16 cellular contexts compared by ENCODE assay signal in the genomic region with DNA sequence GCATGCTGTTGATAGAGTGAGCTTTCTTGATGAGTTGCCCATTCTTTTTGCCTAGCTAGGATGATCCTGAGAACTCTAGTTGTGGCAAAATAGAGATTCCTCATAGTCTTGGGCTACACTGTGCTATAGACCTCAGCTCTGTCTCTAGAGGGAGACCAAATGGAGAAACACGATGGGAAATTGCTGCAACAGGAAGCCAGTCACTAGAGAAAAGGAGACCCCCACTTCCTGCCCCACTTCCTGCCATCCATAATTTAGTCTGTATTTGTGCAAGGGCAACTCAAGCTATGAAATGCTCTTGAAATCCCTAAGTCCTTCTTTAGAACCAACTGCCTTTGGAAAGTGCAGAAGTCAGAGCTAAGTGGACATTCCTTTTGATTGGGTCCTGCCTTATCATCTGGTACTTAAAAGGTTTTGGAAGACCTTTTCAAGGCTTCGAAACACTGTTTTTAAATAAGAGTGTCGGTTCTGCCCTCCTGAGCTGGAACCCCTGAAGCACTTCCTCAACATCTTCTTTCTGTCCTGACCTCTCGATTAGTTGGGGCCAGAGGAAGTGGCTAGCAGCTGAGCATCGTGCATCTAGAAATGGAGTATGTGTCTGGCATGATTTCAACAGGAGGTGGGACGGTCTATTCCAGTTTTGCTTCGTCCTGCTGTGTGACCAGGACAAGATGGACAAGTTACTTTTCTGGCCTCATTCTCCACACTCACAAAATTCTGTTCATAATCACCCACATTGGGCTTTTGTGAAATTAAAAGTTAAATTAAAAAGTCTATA. TPM values are rescaled to one million over a fixed set of nuclear protein-coding genes. Genes with fewer than 3 reads are reported as not detected.
A peak's percentile ranks its signal among the peaks of the same experiment; 100 is the strongest.
DNase-seq lines count a peak whose midpoint lies in the region; ATAC-seq, FAIRE-seq and TF ChIP-seq lines count a peak whose summit lies in the region.
"Had no signal": no experiment of that assay in that cellular context is flagged by ENCODE, and none has a peak within 500 bp of the region (broad histone marks: within the 10 kb centered on the region; RNA-seq: fewer than 3 reads in every experiment).

No MANE protein-coding gene starts in this region.

- H3K79me2 ChIP-seq in ACC112 (ENCODE audit: control insufficient read depth, insufficient read depth, low read length, unreplicated experiment) (no peaks in the 10 kb centered on the region), HCT116 (ENCODE audit: insufficient read depth, low read length) (no peaks in the 10 kb centered on the region), keratinocyte (ENCODE audit: control insufficient read depth, insufficient read depth, low read length) (no peaks in the 10 kb centered on the region)

- H3K9me3 ChIP-seq in HCT116 (ENCODE audit: control insufficient read depth in 1 of 2, insufficient read depth in 1 of 2, low read depth in 1 of 2, low read length in 2 of 2) (no peaks in the 10 kb centered on the region), SK-N-MC (ENCODE audit: low read depth, low read length) (peaks cover 7% of the 10 kb centered on the region; the same call in 1 of the 2 replicates), keratinocyte (ENCODE audit: control insufficient read depth, low read depth, low read length) (no peaks in the 10 kb centered on the region), prostate gland (no peaks in the 10 kb centered on the region), small intestine (ENCODE audit: control insufficient read depth, low read depth) (no peaks in the 10 kb centered on the region), gastrocnemius medialis (no peaks in the 10 kb centered on the region)
- H3K9me3 ChIP-seq: adrenal gland had no signal

- H2AFZ ChIP-seq in ACC112 (ENCODE audit: low read length, unreplicated experiment), result peak overlapping the region; percentile 28
- peak overlapping the region; percentile 8 for H2AFZ ChIP-seq in HCT116 (ENCODE audit: low read depth, low read length, poor library complexity, severe bottlenecking)
- no peak overlapping the region for H2AFZ ChIP-seq in keratinocyte (ENCODE audit: control insufficient read depth, low read length)

- H3K4me3 ChIP-seq in ACC112 (ENCODE audit: low read depth, low read length) (no peak overlapping the region), HCT116 (replicated peaks in 1 of 2; ENCODE audit: low read depth in 1 of 2, low read length in 2 of 2) (no peak overlapping the region), SK-N-MC (peak overlapping the region; percentile 48), keratinocyte (ENCODE audit: control insufficient read depth in 2 of 3, extremely low read depth in 1 of 3, insufficient read depth in 2 of 3, low read depth in 1 of 3, low read length in 3 of 3) (no peak overlapping the region), prostate gland (no peak overlapping the region), small intestine (ENCODE audit: low read depth in 1 of 2, low read length in 2 of 2) (no peak overlapping the region), gastrocnemius medialis (no peak overlapping the region)
- H3K4me3 ChIP-seq: adrenal gland had no signal

- CTCF ChIA-PET in HCT116 (lab: Charles Lee), result no interaction called here

- no TSS peak for BruUV-seq in HCT116 (replicated peaks; lab: Mats Ljungman, UMichigan)

- POLR2A ChIA-PET in HCT116 (lab: Charles Lee), result no interaction called here

- no peaks in the 10 kb centered on the region for H3K9me1 ChIP-seq in keratinocyte (ENCODE audit: control insufficient read depth, extremely low read depth, insufficient read depth, low read length)

- 80% methylated on average over 7 of the region's 7 CpGs for whole genome bisulfite sequencing in prostate gland
- 59 to 74% (median 66%) methylated on average over 7 of the region's 7 CpGs for WGBS in small intestine, 3 donors

- intact Hi-C loops in HCT116 (cut with micrococcal nuclease) (no loop called here), prostate gland (cut with DNase I) (no loop called here), gastrocnemius medialis (cut with DNase I; ENCODE audit: low total_unique reads) (no loop called here)

- TF ChIP-seq CTCF in HCT116 (IDR thresholded peaks at IDR 0.05 in 2 of 3, conservative IDR thresholded peaks at IDR 0.05 in 1 of 3; ENCODE audit: borderline replicate concordance in 1 of 3, insufficient read depth in 1 of 3, low read depth in 2 of 3, low read length in 2 of 3) (no peak), keratinocyte (optimal IDR thresholded peaks at IDR 0.05 in 1 of 3, IDR thresholded peaks at IDR 0.05 in 1 of 3, conservative IDR thresholded peaks at IDR 0.05 in 1 of 3; ENCODE audit: extremely low read depth in 1 of 3, insufficient read depth in 2 of 3, low read length in 3 of 3) (no peak), prostate gland (IDR thresholded peaks at IDR 0.05) (no peak), gastrocnemius medialis (IDR thresholded peaks at IDR 0.05 in 4 of 5, conservative IDR thresholded peaks at IDR 0.05 in 1 of 5) (no peak)

- in situ Hi-C loops in gastrocnemius medialis (cut with MboI; ENCODE audit: low sequenced_read_pairs in 4 of 4), result no loop called here

- H3K4me2 ChIP-seq in HCT116 (ENCODE audit: low read length) (no peak overlapping the region), keratinocyte (ENCODE audit: control insufficient read depth, extremely low read depth, insufficient read depth, low read depth, low read length) (no peak overlapping the region)

- RAD21 ChIA-PET in HCT116 (lab: Charles Lee; ENCODE audit: low non-redundant PET in 1 of 2, low total read pairs in 2 of 2, uncharacterized antibody in 2 of 2, unreplicated experiment in 2 of 2), result no interaction called here

- H3K36me3 ChIP-seq in ACC112 (ENCODE audit: insufficient read depth, low read length) (no peaks in the 10 kb centered on the region), HCT116 (ENCODE audit: control insufficient read depth in 1 of 2, insufficient read depth in 2 of 2, low read length in 2 of 2) (no peaks in the 10 kb centered on the region), SK-N-MC (ENCODE audit: insufficient read depth, low read length) (no peaks in the 10 kb centered on the region), keratinocyte (ENCODE audit: control insufficient read depth in 2 of 2, extremely low read depth in 1 of 2, insufficient read depth in 2 of 2, low read length in 2 of 2) (no peaks in the 10 kb centered on the region), prostate gland (no peaks in the 10 kb centered on the region), small intestine (ENCODE audit: control insufficient read depth in 2 of 2, insufficient read depth in 2 of 2, low read length in 2 of 2) (no peaks in the 10 kb centered on the region), gastrocnemius medialis (no peaks in the 10 kb centered on the region)
- H3K36me3 ChIP-seq: adrenal gland had no signal

- no peaks in the 10 kb centered on the region for H3K9me2 ChIP-seq in HCT116 (ENCODE audit: insufficient read depth)

- TF ChIP-seq RAD21 in HCT116 (IDR thresholded peaks at IDR 0.05; ENCODE audit: low read depth), result no peak

- dilution Hi-C loops in keratinocyte (cut with MboI; ENCODE audit: extremely low pct_ligation_motif_present, low sequenced_read_pairs), result no loop called here

- no peaks in the 10 kb centered on the region for H3K27me3 ChIP-seq in ACC112 (ENCODE audit: insufficient read depth, low read length)
- no peaks in the 10 kb centered on the region for H3K27me3 ChIP-seq in HCT116 (ENCODE audit: insufficient read depth, low read length)
- H3K27me3 ChIP-seq in keratinocyte (ENCODE audit: control insufficient read depth, extremely low read depth, insufficient read depth, low read length), result no peaks in the 10 kb centered on the region
- H3K27me3 ChIP-seq in prostate gland (replicated peaks; ENCODE audit: insufficient read depth), result no peaks in the 10 kb centered on the region
- H3K27me3 ChIP-seq in small intestine (ENCODE audit: control insufficient read depth in 2 of 2, insufficient read depth in 2 of 2, low read length in 2 of 2), result no peaks in the 10 kb centered on the region
- H3K27me3 ChIP-seq in gastrocnemius medialis, result no peaks in the 10 kb centered on the region
- H3K27me3 ChIP-seq: adrenal gland had no signal

- ATAC-seq in HCT116 (no peak), gastrocnemius medialis (no peak)
- ATAC-seq: WTC11 had no signal

- no peak for FAIRE-seq in keratinocyte (lab: Jason Lieb, UNC)
- no peak for FAIRE-seq in small intestine (lab: Jason Lieb, UNC)
- FAIRE-seq: urothelium cell line had no signal

- no peak overlapping the region for H3K9ac ChIP-seq in HCT116 (ENCODE audit: low read length)
- H3K9ac ChIP-seq in SK-N-MC (ENCODE audit: insufficient read length), result peak overlapping the region; percentile 37
- no peak overlapping the region for H3K9ac ChIP-seq in keratinocyte (ENCODE audit: control insufficient read depth, extremely low read depth, insufficient read depth, low read length)

- DNase-seq in HCT116 (ENCODE audit: low read depth, low spot score) (no peak), SK-N-MC (ENCODE audit: low read depth, low spot score) (peak; percentile 95), keratinocyte (ENCODE audit: low read depth, low spot score) (no peak), prostate gland (ENCODE audit: low spot score) (no peak), small intestine (no peak), gastrocnemius medialis (no peak)
- no peak for DNase-seq in activated CD8-positive, alpha-beta memory T cell treated with anti-CD3 and anti-CD28 coated beads for 24 hours
- DNase-seq: activated T-cell treated with anti-CD3 and anti-CD28 coated beads for 4 hours, adrenal gland, DMS79, NCI-H187, NCI-H526, Right ventricle myocardium superior had no signal

- H3K4me1 ChIP-seq in ACC112 (ENCODE audit: control insufficient read depth, insufficient read depth, low read length, unreplicated experiment) (peaks cover 55% of the 10 kb centered on the region), HCT116 (ENCODE audit: control insufficient read depth in 1 of 2, insufficient read depth in 2 of 2, low read length in 2 of 2) (peaks cover 3 to 29% of the 10 kb centered on the region in 2 experiments; a peak in 3 of 4 replicates), keratinocyte (ENCODE audit: control insufficient read depth, extremely low read depth, insufficient read depth, low read length) (peaks cover 20% of the 10 kb centered on the region), prostate gland (replicated peaks) (no peaks in the 10 kb centered on the region), small intestine (ENCODE audit: control insufficient read depth in 2 of 2, insufficient read depth in 1 of 2, low read depth in 1 of 2, low read length in 1 of 2) (no peaks in the 10 kb centered on the region), gastrocnemius medialis (no peaks in the 10 kb centered on the region)

- no peak for TF ChIP-seq POLR2A in HCT116 (IDR thresholded peaks at IDR 0.05; ENCODE audit: borderline replicate concordance, extremely low read depth, insufficient read depth, insufficient read length)
- TF ChIP-seq POLR2A in prostate gland (IDR thresholded peaks at IDR 0.05), result no peak
- no peak for TF ChIP-seq POLR2A in gastrocnemius medialis (IDR thresholded peaks at IDR 0.05)

- H4K20me1 ChIP-seq in HCT116 (ENCODE audit: insufficient read depth), result no peaks in the 10 kb centered on the region
- no peaks in the 10 kb centered on the region for H4K20me1 ChIP-seq in keratinocyte (ENCODE audit: control insufficient read depth, extremely low read depth, insufficient read depth, low read length)

- H3K27ac ChIP-seq in ACC112 (ENCODE audit: low read depth, low read length) (peak overlapping the region; percentile 69), HCT116 (ENCODE audit: low read depth, low read length) (no peak overlapping the region), SK-N-MC (peak overlapping the region; percentile 98), keratinocyte (ENCODE audit: control insufficient read depth, insufficient read depth, low read length) (peak overlapping the region; percentile 83), prostate gland (no peak overlapping the region), small intestine (ENCODE audit: low read depth in 1 of 2, low read length in 1 of 2) (no peak overlapping the region), gastrocnemius medialis (peak overlapping the region in 1 of 4 donors; percentile 13)
- H3K27ac ChIP-seq: adrenal gland had no signal

RNA-seq across cellular contexts. Expression of a gene that starts 8.6 kb away (rescaled TPM):
- total RNA-seq in HCT116 (2021; ENCODE audit: unreplicated experiment) (not detected), prostate gland (1 to 10 TPM; 1.0 to 4.1 TPM), gastrocnemius medialis (1 to 10 TPM; 2.0 to 6.1 (median 3.3) TPM)
- 0.03 TPM in 1 of 2 replicates, not detected in the other for polyA plus RNA-seq in HCT116 (2012)
- polyA plus RNA-seq in keratinocyte (0.01 to 0.13 TPM (median 0.09 TPM) in 3 replicates), small intestine (1 to 10 TPM in 1 of 3 donors, under 1 TPM in 1, not detected in 1; 0.54 to 2.5 TPM)
- polyA plus RNA-seq in keratinocyte (2011; ENCODE audit: low read depth), result not detected
- polyA plus RNA-seq in keratinocyte (2011; cell fraction: cytosol; rRNA removed), result 0.06 and 0.18 TPM in 2 replicates
- polyA plus RNA-seq in keratinocyte (2011; cell fraction: nucleus; rRNA removed), result 0.11 TPM in 1 of 2 replicates, not detected in the other
- polyA plus RNA-seq in keratinocyte (2012; ENCODE audit: low replicate concordance), result 0.13 and 0.16 TPM in 2 replicates
- not detected in 3 replicates for polyA minus RNA-seq in keratinocyte
- polyA minus RNA-seq in keratinocyte (2011; cell fraction: cytosol; rRNA and poly(A)+ RNA removed), result not detected
- not detected in 2 replicates for polyA minus RNA-seq in keratinocyte (2011; cell fraction: nucleus; rRNA and poly(A)+ RNA removed)

Comparison
In these comparisons a context has a peak if more than half of its experiments do, and no peak if none do; other contexts are left out.
1. H3K27ac ChIP-seq: peak in ACC112 (single experiment), SK-N-MC (single experiment) and keratinocyte (single experiment); none in HCT116 (single experiment), prostate gland (0 of 2) and small intestine (0 of 2).